In genomic region chr17:48543854-48544355, GRCh38 we compare ENCODE assay signal across 1 cellular context.
TF ChIP-seq lines count a peak whose summit lies in the region.

No MANE protein-coding gene starts in this region.

TF ChIP-seq in K562, 482 proteins besides CTCF, POLR2A, EP300 and RAD21 (continued from another document):
- no peak for TF ChIP-seq NR0B1 (IDR thresholded peaks at IDR 0.05; ENCODE audit: partially characterized antibody)
- no peak for TF ChIP-seq ARID3B (CRISPR knock-in tag; IDR thresholded peaks at IDR 0.05; ENCODE audit: borderline replicate concordance)
- TF ChIP-seq RNF2 (IDR thresholded peaks at IDR 0.05): no peak
- TF ChIP-seq MLLT1 (IDR thresholded peaks at IDR 0.05): peak; percentile 90 to 93
- TF ChIP-seq ZFP30 (CRISPR knock-in tag; IDR thresholded peaks at IDR 0.05; ENCODE audit: borderline replicate concordance): no peak
- TF ChIP-seq MLX (CRISPR knock-in tag; conservative IDR thresholded peaks at IDR 0.05): no peak
- TF ChIP-seq TEAD1 (CRISPR knock-in tag; IDR thresholded peaks at IDR 0.05): peak in 1 of 2 experiments; percentile 48; a peak in 2 of 4 replicates
- TF ChIP-seq AFF1 (IDR thresholded peaks at IDR 0.05; ENCODE audit: low read depth in 1 of 2, partially characterized antibody in 2 of 2): peak in 1 of 2 experiments; percentile 73
- no peak for TF ChIP-seq ZNF668 (CRISPR knock-in tag; IDR thresholded peaks at IDR 0.05)
- TF ChIP-seq RBBP5 (IDR thresholded peaks at IDR 0.05; ENCODE audit: borderline replicate concordance, insufficient read depth, low read length, poor library complexity, severe bottlenecking): no peak
- no peak for TF ChIP-seq ZNF407 (IDR thresholded peaks at IDR 0.05; ENCODE audit: low read depth)
- TF ChIP-seq CHD1 (IDR thresholded peaks at IDR 0.05; ENCODE audit: low read length): peak; percentile 55
- TF ChIP-seq YY1 (IDR thresholded peaks at IDR 0.05; ENCODE audit: borderline replicate concordance in 1 of 3, control insufficient read depth in 1 of 3, extremely low read depth in 1 of 3, insufficient read depth in 3 of 3, insufficient read length in 1 of 3, insufficient replicate concordance in 2 of 3, low read depth in 1 of 3, low read length in 2 of 3): no peak
- 0 out of 2 replicates have a peak, but pooled peaks have one; percentile 33 for TF ChIP-seq FOXP1 (CRISPR knock-in tag; IDR thresholded peaks at IDR 0.05)
- TF ChIP-seq SIX5 (IDR thresholded peaks at IDR 0.05; ENCODE audit: borderline replicate concordance in 1 of 2, insufficient read depth in 1 of 2, low read depth in 1 of 2, low read length in 2 of 2): no peak
- peak; percentile 84 for TF ChIP-seq EGR1 (conservative IDR thresholded peaks at IDR 0.05)
- no peak for TF ChIP-seq KLF1 (tag; IDR thresholded peaks at IDR 0.05)
- TF ChIP-seq NFRKB (IDR thresholded peaks at IDR 0.05; ENCODE audit: low read depth): no peak; the same call in none of the 2 replicates
